ENCODE assay signal across 8 cellular contexts in the genomic region with DNA sequence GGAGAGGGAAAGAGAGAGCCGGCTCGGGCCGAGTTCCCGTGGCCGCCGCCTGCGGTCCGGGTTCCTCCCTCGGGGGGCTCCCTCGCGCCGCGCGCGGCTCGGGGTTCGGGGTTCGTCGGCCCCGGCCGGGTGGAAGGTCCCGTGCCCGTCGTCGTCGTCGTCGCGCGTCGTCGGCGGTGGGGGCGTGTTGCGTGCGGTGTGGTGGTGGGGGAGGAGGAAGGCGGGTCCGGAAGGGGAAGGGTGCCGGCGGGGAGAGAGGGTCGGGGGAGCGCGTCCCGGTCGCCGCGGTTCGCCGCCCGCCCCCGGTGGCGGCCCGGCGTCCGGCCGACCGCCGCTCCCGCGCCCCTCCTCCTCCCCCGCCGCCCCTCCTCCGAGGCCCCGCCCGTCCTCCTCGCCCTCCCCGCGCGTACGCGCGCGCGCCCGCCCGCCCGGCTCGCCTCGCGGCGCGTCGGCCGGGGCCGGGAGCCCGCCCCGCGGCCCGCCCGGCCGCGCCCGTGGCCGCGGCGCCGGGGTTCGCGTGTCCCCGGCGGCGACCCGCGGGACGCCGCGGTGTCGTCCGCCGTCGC.
A peak's percentile ranks its signal among the peaks of the same experiment; 100 is the strongest.
DNase-seq lines count a peak whose midpoint lies in the region; ATAC-seq and TF ChIP-seq lines count a peak whose summit lies in the region.
"Not testable (repeated sequence)": the region's sequence is repeated elsewhere in the genome, so short reads cannot be mapped to it uniquely, and the experiment has no call there.

No MANE protein-coding gene starts in this region.

- not testable (repeated sequence) for H3K4me3 Mint-ChIP-seq in WTC11; chondrocyte (ENCODE audit: unreplicated experiment)

- not testable (repeated sequence) for H3K4me1 Mint-ChIP-seq in WTC11; chondrocyte (ENCODE audit: low read depth)

- H3K4me1 ChIP-seq in lung (ENCODE audit: control insufficient read depth in 2 of 2, insufficient read depth in 2 of 2, low read length in 2 of 2) = not testable (repeated sequence)

- not testable (repeated sequence) for H3K36me3 Mint-ChIP-seq in WTC11; chondrocyte (ENCODE audit: low read depth)

- peak; percentile 100 for DNase-seq in WTC11 (ENCODE audit: low spot score)
- DNase-seq in activated T-cell treated with anti-CD3 and anti-CD28 coated beads, Interleukin-2, amount 50 U/mL, for 48 hours = peak; percentile 22 to 45
- peak; percentile 100 for DNase-seq in chondrocyte (ENCODE audit: low spot score)
- DNase-seq in lung (ENCODE audit: low spot score) = peak; percentile 28
- DNase-seq in stimulated activated CD4-positive, alpha-beta T cell treated with anti-CD3 and anti-CD28 coated beads, Interleukin-15, amount 100 ng/mL, for 1 hour (ENCODE audit: low read depth in 1 of 2, low spot score in 1 of 2) = peak; percentile 78 to 79
- peak; percentile 93 for DNase-seq in stimulated activated naive CD8-positive, alpha-beta T cell treated with anti-CD3 and anti-CD28 coated beads, Interleukin-15, Interleukin-2, amounts not matched to agents 100 U/mL and 50 U/mL, for 24 hours

- POLR2A ChIA-PET in WTC11 (lab: Charles Lee) = not testable (repeated sequence)

- ATAC-seq in GM18502 (IDR thresholded peaks at IDR 0.05; ENCODE audit: poor library complexity, unreplicated experiment) (peak; percentile 63), HG02938 (IDR thresholded peaks at IDR 0.05; ENCODE audit: unreplicated experiment) (peak; percentile 50)
- not testable (repeated sequence) for ATAC-seq in WTC11; lung (ENCODE audit: insufficient read depth, low FRiP score)
- ATAC-seq in stimulated activated naive CD8-positive, alpha-beta T cell treated with anti-CD3 and anti-CD28 coated beads, Interleukin-15, Interleukin-2, amounts not matched to agents 100 U/mL and 50 U/mL, for 24 hours = peak; percentile 28

- not testable (repeated sequence) for H3K27ac ChIP-seq in lung (ENCODE audit: low read depth in 1 of 2, low read length in 1 of 2)

- H3K9me3 Mint-ChIP-seq in WTC11; chondrocyte (ENCODE audit: low read depth): not testable (repeated sequence)

- WGBS in lung, 2 donors = 34 to 36% methylated on average over 15 to 41 of the region's 111 CpGs

- not testable (repeated sequence) for H3K27ac Mint-ChIP-seq in WTC11; chondrocyte (ENCODE audit: unreplicated experiment)

- not testable (repeated sequence) for H3K36me3 ChIP-seq in lung (ENCODE audit: control insufficient read depth in 2 of 2, insufficient read depth in 2 of 2, low read length in 2 of 2)

- H3K27me3 ChIP-seq in lung (ENCODE audit: control insufficient read depth, insufficient read depth) = not testable (repeated sequence)

- H3K27me3 Mint-ChIP-seq in WTC11 (ENCODE audit: low read depth); chondrocyte (ENCODE audit: low read depth): not testable (repeated sequence)

- not testable (repeated sequence) for H3K4me3 ChIP-seq in lung

- not testable (repeated sequence) for TF ChIP-seq CTCF in WTC11 (IDR thresholded peaks at IDR 0.05); chondrocyte (IDR thresholded peaks at IDR 0.05); lung (IDR thresholded peaks at IDR 0.05; ENCODE audit: control extremely low read depth, extremely low read depth)

- CTCF ChIA-PET in WTC11 (lab: Charles Lee) = not testable (repeated sequence)

- H3K9me3 ChIP-seq in lung (ENCODE audit: control insufficient read depth in 2 of 2, insufficient read depth in 1 of 2, low read length in 1 of 2) = not testable (repeated sequence)

Comparison
In these comparisons a context has a peak if more than half of its experiments do, and no peak if none do; other contexts are left out.
1. DNase-seq: peak in every context shown above with its lines; median percentile 100 in WTC11; 100 in chondrocyte; 93 in stimulated activated naive CD8-positive, alpha-beta T cell treated with anti-CD3 and anti-CD28 coated beads, Interleukin-15, Interleukin-2, amounts not matched to agents 100 U/mL and 50 U/mL, for 24 hours; 78 in stimulated activated CD4-positive, alpha-beta T cell treated with anti-CD3 and anti-CD28 coated beads, Interleukin-15, amount 100 ng/mL, for 1 hour; 34 in activated T-cell treated with anti-CD3 and anti-CD28 coated beads, Interleukin-2, amount 50 U/mL, for 48 hours; 28 in lung.